ENCODE assay signal across 1 cellular context in the genomic region with DNA sequence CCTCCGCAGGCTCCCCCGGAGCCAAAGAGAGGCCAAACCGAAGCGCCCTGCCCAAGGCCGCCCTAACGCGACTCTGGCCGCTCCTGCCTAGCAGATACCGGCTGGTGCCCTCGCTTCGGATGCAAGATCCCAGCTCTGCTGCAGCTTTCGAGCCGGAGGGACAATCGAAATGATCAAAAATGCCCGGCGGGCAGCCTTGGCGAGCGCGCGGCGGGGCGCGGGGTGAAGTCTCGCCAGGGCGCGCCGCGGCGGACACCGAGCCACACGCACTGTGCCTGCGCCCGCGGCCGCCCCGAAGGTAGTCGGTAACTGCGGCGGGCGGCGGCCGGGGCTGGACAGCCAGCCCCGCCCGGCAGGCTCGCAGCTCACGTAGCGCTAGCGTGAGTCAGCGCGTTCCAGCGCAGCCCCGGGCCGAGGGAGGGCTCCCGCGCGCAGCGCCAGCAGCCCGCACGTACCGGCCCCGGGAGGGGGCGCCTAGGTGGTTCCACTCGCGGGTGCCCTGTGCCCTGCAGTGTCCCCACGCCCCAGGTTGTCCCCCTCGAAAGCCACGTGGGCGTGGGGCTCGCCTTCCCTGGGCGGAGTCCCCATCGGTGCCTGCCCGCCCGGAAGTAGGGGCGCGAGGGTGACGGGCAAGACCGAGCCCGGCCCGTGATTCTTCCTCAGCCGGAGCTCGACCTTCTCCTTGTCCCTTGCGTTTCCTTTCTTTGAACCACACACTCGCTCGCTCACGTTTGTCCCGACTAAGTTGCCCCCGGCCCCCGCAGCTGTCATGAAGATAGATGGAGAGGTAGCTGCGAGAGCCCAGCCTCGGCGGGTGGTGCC.
TF ChIP-seq lines count a peak whose summit lies in the region.

No MANE protein-coding gene starts in this region.

TF ChIP-seq in K562, 482 proteins besides CTCF, POLR2A, EP300 and RAD21 (continued from another document and continues in another):
- TF ChIP-seq, protein P1, sequence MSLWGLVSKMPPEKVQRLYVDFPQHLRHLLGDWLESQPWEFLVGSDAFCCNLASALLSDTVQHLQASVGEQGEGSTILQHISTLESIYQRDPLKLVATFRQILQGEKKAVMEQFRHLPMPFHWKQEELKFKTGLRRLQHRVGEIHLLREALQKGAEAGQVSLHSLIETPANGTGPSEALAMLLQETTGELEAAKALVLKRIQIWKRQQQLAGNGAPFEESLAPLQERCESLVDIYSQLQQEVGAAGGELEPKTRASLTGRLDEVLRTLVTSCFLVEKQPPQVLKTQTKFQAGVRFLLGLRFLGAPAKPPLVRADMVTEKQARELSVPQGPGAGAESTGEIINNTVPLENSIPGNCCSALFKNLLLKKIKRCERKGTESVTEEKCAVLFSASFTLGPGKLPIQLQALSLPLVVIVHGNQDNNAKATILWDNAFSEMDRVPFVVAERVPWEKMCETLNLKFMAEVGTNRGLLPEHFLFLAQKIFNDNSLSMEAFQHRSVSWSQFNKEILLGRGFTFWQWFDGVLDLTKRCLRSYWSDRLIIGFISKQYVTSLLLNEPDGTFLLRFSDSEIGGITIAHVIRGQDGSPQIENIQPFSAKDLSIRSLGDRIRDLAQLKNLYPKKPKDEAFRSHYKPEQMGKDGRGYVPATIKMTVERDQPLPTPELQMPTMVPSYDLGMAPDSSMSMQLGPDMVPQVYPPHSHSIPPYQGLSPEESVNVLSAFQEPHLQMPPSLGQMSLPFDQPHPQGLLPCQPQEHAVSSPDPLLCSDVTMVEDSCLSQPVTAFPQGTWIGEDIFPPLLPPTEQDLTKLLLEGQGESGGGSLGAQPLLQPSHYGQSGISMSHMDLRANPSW (CRISPR knock-in tag; IDR thresholded peaks at IDR 0.05): no peak
- TF ChIP-seq TAF1 (IDR thresholded peaks at IDR 0.05; ENCODE audit: control insufficient read depth, extremely low read depth, insufficient read depth, low read length, severe bottlenecking) (peak; percentile 66), MYC (IDR thresholded peaks at IDR 0.05; ENCODE audit: low read depth, low read length) (peak; percentile 78; the same call in 1 of the 2 replicates), MYC (CRISPR knock-in tag; IDR thresholded peaks at IDR 0.05; ENCODE audit: borderline replicate concordance, low read depth) (no peak), RHOXF2B (CRISPR knock-in tag; conservative IDR thresholded peaks at IDR 0.05) (no peak), BHLHE40 (IDR thresholded peaks at IDR 0.05; ENCODE audit: low read length) (peak; percentile 40; the same call in 1 of the 2 replicates), TAL1 (IDR thresholded peaks at IDR 0.05) (0 out of 2 replicates have a peak, but pooled peaks have one; percentile 3), CCNT2 (IDR thresholded peaks at IDR 0.05; ENCODE audit: borderline replicate concordance, extremely low read depth, insufficient read length, low read depth, low read length) (peak; percentile 88), ZFX (CRISPR knock-in tag; IDR thresholded peaks at IDR 0.05) (peak; percentile 74), SAFB (IDR thresholded peaks at IDR 0.05; ENCODE audit: borderline replicate concordance, low read depth, low read length) (peak; percentile 88), MAFK (IDR thresholded peaks at IDR 0.05; ENCODE audit: low read length) (peak; percentile 71), TCF3 (CRISPR knock-in tag; IDR thresholded peaks at IDR 0.05) (no peak), BACH1 (tag; IDR thresholded peaks at IDR 0.05) (peak; percentile 77), ASH1L (IDR thresholded peaks at IDR 0.05; ENCODE audit: borderline replicate concordance, low read depth, partially characterized antibody) (no peak), HDAC8 (tag; IDR thresholded peaks at IDR 0.05) (0 out of 2 replicates have a peak, but pooled peaks have one; percentile 21), NFYB (IDR thresholded peaks at IDR 0.05; ENCODE audit: extremely low read depth, insufficient read length) (no peak), CBFB (CRISPR knock-in tag; IDR thresholded peaks at IDR 0.05) (no peak), ZBTB7A (IDR thresholded peaks at IDR 0.05; ENCODE audit: borderline replicate concordance, control insufficient read depth, low read depth, low read length) (peak; percentile 71; the same call in 1 of the 2 replicates), NCOA1 (IDR thresholded peaks at IDR 0.05; ENCODE audit: low read depth) (no peak), RCOR1 (IDR thresholded peaks at IDR 0.05; ENCODE audit: borderline replicate concordance in 1 of 2, low read depth in 2 of 2, low read length in 2 of 2) (0 out of 4 replicates have a peak, but pooled peaks of 1 of the 2 experiments have one; percentile 11), ZNF41 (CRISPR knock-in tag; conservative IDR thresholded peaks at IDR 0.05) (no peak)
- TF ChIP-seq, protein P2, sequence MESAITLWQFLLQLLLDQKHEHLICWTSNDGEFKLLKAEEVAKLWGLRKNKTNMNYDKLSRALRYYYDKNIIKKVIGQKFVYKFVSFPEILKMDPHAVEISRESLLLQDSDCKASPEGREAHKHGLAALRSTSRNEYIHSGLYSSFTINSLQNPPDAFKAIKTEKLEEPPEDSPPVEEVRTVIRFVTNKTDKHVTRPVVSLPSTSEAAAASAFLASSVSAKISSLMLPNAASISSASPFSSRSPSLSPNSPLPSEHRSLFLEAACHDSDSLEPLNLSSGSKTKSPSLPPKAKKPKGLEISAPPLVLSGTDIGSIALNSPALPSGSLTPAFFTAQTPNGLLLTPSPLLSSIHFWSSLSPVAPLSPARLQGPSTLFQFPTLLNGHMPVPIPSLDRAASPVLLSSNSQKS (CRISPR knock-in tag; IDR thresholded peaks at IDR 0.05): no peak
- TF ChIP-seq, protein P3, sequence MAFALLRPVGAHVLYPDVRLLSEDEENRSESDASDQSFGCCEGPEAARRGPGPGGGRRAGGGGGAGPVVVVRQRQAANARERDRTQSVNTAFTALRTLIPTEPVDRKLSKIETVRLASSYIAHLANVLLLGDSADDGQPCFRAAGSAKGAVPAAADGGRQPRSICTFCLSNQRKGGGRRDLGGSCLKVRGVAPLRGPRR (CRISPR knock-in tag; IDR thresholded peaks at IDR 0.05): no peak
- TF ChIP-seq, protein P4, sequence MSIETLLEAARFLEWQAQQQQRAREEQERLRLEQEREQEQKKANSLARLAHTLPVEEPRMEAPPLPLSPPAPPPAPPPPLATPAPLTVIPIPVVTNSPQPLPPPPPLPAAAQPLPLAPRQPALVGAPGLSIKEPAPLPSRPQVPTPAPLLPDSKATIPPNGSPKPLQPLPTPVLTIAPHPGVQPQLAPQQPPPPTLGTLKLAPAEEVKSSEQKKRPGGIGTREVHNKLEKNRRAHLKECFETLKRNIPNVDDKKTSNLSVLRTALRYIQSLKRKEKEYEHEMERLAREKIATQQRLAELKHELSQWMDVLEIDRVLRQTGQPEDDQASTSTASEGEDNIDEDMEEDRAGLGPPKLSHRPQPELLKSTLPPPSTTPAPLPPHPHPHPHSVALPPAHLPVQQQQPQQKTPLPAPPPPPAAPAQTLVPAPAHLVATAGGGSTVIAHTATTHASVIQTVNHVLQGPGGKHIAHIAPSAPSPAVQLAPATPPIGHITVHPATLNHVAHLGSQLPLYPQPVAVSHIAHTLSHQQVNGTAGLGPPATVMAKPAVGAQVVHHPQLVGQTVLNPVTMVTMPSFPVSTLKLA (conservative IDR thresholded peaks at IDR 0.05): peak; percentile 36 to 69; a peak in 2 of 4 replicates
- TF ChIP-seq, protein P5, sequence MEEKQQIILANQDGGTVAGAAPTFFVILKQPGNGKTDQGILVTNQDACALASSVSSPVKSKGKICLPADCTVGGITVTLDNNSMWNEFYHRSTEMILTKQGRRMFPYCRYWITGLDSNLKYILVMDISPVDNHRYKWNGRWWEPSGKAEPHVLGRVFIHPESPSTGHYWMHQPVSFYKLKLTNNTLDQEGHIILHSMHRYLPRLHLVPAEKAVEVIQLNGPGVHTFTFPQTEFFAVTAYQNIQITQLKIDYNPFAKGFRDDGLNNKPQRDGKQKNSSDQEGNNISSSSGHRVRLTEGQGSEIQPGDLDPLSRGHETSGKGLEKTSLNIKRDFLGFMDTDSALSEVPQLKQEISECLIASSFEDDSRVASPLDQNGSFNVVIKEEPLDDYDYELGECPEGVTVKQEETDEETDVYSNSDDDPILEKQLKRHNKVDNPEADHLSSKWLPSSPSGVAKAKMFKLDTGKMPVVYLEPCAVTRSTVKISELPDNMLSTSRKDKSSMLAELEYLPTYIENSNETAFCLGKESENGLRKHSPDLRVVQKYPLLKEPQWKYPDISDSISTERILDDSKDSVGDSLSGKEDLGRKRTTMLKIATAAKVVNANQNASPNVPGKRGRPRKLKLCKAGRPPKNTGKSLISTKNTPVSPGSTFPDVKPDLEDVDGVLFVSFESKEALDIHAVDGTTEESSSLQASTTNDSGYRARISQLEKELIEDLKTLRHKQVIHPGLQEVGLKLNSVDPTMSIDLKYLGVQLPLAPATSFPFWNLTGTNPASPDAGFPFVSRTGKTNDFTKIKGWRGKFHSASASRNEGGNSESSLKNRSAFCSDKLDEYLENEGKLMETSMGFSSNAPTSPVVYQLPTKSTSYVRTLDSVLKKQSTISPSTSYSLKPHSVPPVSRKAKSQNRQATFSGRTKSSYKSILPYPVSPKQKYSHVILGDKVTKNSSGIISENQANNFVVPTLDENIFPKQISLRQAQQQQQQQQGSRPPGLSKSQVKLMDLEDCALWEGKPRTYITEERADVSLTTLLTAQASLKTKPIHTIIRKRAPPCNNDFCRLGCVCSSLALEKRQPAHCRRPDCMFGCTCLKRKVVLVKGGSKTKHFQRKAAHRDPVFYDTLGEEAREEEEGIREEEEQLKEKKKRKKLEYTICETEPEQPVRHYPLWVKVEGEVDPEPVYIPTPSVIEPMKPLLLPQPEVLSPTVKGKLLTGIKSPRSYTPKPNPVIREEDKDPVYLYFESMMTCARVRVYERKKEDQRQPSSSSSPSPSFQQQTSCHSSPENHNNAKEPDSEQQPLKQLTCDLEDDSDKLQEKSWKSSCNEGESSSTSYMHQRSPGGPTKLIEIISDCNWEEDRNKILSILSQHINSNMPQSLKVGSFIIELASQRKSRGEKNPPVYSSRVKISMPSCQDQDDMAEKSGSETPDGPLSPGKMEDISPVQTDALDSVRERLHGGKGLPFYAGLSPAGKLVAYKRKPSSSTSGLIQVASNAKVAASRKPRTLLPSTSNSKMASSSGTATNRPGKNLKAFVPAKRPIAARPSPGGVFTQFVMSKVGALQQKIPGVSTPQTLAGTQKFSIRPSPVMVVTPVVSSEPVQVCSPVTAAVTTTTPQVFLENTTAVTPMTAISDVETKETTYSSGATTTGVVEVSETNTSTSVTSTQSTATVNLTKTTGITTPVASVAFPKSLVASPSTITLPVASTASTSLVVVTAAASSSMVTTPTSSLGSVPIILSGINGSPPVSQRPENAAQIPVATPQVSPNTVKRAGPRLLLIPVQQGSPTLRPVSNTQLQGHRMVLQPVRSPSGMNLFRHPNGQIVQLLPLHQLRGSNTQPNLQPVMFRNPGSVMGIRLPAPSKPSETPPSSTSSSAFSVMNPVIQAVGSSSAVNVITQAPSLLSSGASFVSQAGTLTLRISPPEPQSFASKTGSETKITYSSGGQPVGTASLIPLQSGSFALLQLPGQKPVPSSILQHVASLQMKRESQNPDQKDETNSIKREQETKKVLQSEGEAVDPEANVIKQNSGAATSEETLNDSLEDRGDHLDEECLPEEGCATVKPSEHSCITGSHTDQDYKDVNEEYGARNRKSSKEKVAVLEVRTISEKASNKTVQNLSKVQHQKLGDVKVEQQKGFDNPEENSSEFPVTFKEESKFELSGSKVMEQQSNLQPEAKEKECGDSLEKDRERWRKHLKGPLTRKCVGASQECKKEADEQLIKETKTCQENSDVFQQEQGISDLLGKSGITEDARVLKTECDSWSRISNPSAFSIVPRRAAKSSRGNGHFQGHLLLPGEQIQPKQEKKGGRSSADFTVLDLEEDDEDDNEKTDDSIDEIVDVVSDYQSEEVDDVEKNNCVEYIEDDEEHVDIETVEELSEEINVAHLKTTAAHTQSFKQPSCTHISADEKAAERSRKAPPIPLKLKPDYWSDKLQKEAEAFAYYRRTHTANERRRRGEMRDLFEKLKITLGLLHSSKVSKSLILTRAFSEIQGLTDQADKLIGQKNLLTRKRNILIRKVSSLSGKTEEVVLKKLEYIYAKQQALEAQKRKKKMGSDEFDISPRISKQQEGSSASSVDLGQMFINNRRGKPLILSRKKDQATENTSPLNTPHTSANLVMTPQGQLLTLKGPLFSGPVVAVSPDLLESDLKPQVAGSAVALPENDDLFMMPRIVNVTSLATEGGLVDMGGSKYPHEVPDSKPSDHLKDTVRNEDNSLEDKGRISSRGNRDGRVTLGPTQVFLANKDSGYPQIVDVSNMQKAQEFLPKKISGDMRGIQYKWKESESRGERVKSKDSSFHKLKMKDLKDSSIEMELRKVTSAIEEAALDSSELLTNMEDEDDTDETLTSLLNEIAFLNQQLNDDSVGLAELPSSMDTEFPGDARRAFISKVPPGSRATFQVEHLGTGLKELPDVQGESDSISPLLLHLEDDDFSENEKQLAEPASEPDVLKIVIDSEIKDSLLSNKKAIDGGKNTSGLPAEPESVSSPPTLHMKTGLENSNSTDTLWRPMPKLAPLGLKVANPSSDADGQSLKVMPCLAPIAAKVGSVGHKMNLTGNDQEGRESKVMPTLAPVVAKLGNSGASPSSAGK (IDR thresholded peaks at IDR 0.05): peak; percentile 77
- TF ChIP-seq, protein P6, sequence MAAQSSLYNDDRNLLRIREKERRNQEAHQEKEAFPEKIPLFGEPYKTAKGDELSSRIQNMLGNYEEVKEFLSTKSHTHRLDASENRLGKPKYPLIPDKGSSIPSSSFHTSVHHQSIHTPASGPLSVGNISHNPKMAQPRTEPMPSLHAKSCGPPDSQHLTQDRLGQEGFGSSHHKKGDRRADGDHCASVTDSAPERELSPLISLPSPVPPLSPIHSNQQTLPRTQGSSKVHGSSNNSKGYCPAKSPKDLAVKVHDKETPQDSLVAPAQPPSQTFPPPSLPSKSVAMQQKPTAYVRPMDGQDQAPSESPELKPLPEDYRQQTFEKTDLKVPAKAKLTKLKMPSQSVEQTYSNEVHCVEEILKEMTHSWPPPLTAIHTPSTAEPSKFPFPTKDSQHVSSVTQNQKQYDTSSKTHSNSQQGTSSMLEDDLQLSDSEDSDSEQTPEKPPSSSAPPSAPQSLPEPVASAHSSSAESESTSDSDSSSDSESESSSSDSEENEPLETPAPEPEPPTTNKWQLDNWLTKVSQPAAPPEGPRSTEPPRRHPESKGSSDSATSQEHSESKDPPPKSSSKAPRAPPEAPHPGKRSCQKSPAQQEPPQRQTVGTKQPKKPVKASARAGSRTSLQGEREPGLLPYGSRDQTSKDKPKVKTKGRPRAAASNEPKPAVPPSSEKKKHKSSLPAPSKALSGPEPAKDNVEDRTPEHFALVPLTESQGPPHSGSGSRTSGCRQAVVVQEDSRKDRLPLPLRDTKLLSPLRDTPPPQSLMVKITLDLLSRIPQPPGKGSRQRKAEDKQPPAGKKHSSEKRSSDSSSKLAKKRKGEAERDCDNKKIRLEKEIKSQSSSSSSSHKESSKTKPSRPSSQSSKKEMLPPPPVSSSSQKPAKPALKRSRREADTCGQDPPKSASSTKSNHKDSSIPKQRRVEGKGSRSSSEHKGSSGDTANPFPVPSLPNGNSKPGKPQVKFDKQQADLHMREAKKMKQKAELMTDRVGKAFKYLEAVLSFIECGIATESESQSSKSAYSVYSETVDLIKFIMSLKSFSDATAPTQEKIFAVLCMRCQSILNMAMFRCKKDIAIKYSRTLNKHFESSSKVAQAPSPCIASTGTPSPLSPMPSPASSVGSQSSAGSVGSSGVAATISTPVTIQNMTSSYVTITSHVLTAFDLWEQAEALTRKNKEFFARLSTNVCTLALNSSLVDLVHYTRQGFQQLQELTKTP (IDR thresholded peaks at IDR 0.05; ENCODE audit: low read depth in 1 of 2, partially characterized antibody in 2 of 2): no peak
